8 cellular contexts compared by ENCODE assay signal in genomic region chr2:20822535-20823490, GRCh38. TPM values are rescaled to one million over a fixed set of nuclear protein-coding genes. Genes with fewer than 3 reads are reported as not detected.
A peak's percentile ranks its signal among the peaks of the same experiment; 100 is the strongest.
DNase-seq lines count a peak whose midpoint lies in the region; ATAC-seq and TF ChIP-seq lines count a peak whose summit lies in the region.

TSS of gene LDAH (minus strand) at chr2:20823101. CDS start at chr2:20801463, 21,638 bp downstream.

- peak within 1 kb of the TSS; percentile 87 for H3K9ac ChIP-seq in iPS-20b (ENCODE audit: low read depth, low read length)

- no peaks in the 10 kb centered on the region for H3K36me3 ChIP-seq in ACC112 (ENCODE audit: insufficient read depth, low read length)
- peaks cover 7% of the 10 kb centered on the region for H3K36me3 ChIP-seq in WERI-Rb-1
- H3K36me3 ChIP-seq in breast epithelium, result no peaks in the 10 kb centered on the region
- no peaks in the 10 kb centered on the region for H3K36me3 ChIP-seq in iPS-20b (ENCODE audit: insufficient read depth, low read depth, low read length)

- no peak for TF ChIP-seq POLR2A in breast epithelium (IDR thresholded peaks at IDR 0.05)

- TF ChIP-seq CTCF in WERI-Rb-1 (IDR thresholded peaks at IDR 0.05; ENCODE audit: low read depth, low read length), result no peak
- TF ChIP-seq CTCF in breast epithelium (IDR thresholded peaks at IDR 0.05), result no peak

- peak; percentile 96 for DNase-seq in NCI-H2171 treated with DMSO at 0.1 percent for 48 hours (lab: John Stamatoyannopoulos, UW)
- peak; percentile 98 for DNase-seq in WERI-Rb-1
- peak; percentile 87 to 91 for DNase-seq in breast epithelium (ENCODE audit: low spot score in 2 of 2)

- peak within 1 kb of the TSS; percentile 83 for H3K27ac ChIP-seq in ACC112 (ENCODE audit: low read depth, low read length)
- H3K27ac ChIP-seq in WERI-Rb-1, result peak within 1 kb of the TSS; percentile 87
- H3K27ac ChIP-seq in breast epithelium, result peak within 1 kb of the TSS; percentile 89 to 94
- peak within 1 kb of the TSS; percentile 12 for H3K27ac ChIP-seq in iPS-20b (ENCODE audit: low read length)
- H3K27ac ChIP-seq in skin epidermis, result peak within 1 kb of the TSS; percentile 68 to 98 (median 92)

- H3K27me3 ChIP-seq in ACC112 (ENCODE audit: insufficient read depth, low read length) (no peaks in the 10 kb centered on the region), WERI-Rb-1 (ENCODE audit: insufficient read depth, low read depth, severe bottlenecking) (peaks cover 5% of the 10 kb centered on the region), breast epithelium (no peaks in the 10 kb centered on the region), iPS-20b (ENCODE audit: insufficient read depth, low read length) (peaks cover 4% of the 10 kb centered on the region; the same call in 1 of the 2 replicates)

- peak within 1 kb of the TSS; percentile 98 for H2AFZ ChIP-seq in ACC112 (ENCODE audit: low read length, unreplicated experiment)

- H3K4me1 ChIP-seq in ACC112 (ENCODE audit: control insufficient read depth, insufficient read depth, low read length, unreplicated experiment) (no peaks in the 10 kb centered on the region), breast epithelium (no peaks in the 10 kb centered on the region), iPS-20b (ENCODE audit: insufficient read depth, low read length) (no peaks in the 10 kb centered on the region)

- ATAC-seq in GM18868 (IDR thresholded peaks at IDR 0.05; ENCODE audit: unreplicated experiment), result peak; percentile 88
- peak; percentile 83 for ATAC-seq in HG03103 (IDR thresholded peaks at IDR 0.05; ENCODE audit: low read depth, unreplicated experiment)

- peak within 1 kb of the TSS; percentile 95 for H3K4me3 ChIP-seq in ACC112 (ENCODE audit: low read depth, low read length)
- H3K4me3 ChIP-seq in WERI-Rb-1 (ENCODE audit: low read depth, low read length), result peak within 1 kb of the TSS; percentile 80
- peak within 1 kb of the TSS; percentile 68 to 88 (median 84) for H3K4me3 ChIP-seq in breast epithelium
- peak within 1 kb of the TSS; percentile 87 for H3K4me3 ChIP-seq in iPS-20b (ENCODE audit: low read length)
- peak within 1 kb of the TSS; percentile 55 to 91 (median 85) for H3K4me3 ChIP-seq in skin epidermis

- intact Hi-C loops in breast epithelium (cut with DNase I; ENCODE audit: low total_unique reads), result loop anchor here (5.0 kb wide), 1 partner anchor 716 kb away; no protein-coding TSS in a partner anchor

- peaks cover 11% of the 10 kb centered on the region for H3K79me2 ChIP-seq in ACC112 (ENCODE audit: control insufficient read depth, insufficient read depth, low read length, unreplicated experiment)

- H3K9me3 ChIP-seq in WERI-Rb-1 (ENCODE audit: severe bottlenecking) (peaks cover 3% of the 10 kb centered on the region), breast epithelium (no peaks in the 10 kb centered on the region), iPS-20b (ENCODE audit: insufficient read depth, low read depth, low read length) (no peaks in the 10 kb centered on the region)

RNA-seq across cellular contexts. Expression of gene LDAH, which starts in this region (rescaled TPM):
- total RNA-seq in breast epithelium, result 10 to 100 TPM; 12.3 to 17.0 (median 12.5) TPM

Comparison
In these comparisons a context has a peak if more than half of its experiments do, and no peak if none do; other contexts are left out.
1. Peak in every context shown above with its lines: DNase-seq, ATAC-seq, H3K4me3 ChIP-seq and H3K27ac ChIP-seq.
2. H3K27ac ChIP-seq: peak in every context shown above with its lines; median percentile 92 in skin epidermis; 92 in breast epithelium; 87 in WERI-Rb-1; 83 in ACC112; 12 in iPS-20b.